8 cellular contexts compared by ENCODE assay signal in genomic region chr21:45011911-45012660, GRCh38.
DNase-seq lines count a peak whose midpoint lies in the region; ATAC-seq and TF ChIP-seq lines count a peak whose summit lies in the region.

No MANE protein-coding gene starts in this region.

- H2BK20ac ChIP-seq in IMR-90 (ENCODE audit: low read depth, low read length) = peak overlapping the region; percentile 100

- H3K23ac ChIP-seq in IMR-90 (ENCODE audit: low read depth, low read length) = peak overlapping the region; percentile 91

- H3K36me3 ChIP-seq in IMR-90 (ENCODE audit: control insufficient read depth, insufficient read depth, low read length) (no peaks in the 10 kb centered on the region), endodermal cell (ENCODE audit: control insufficient read depth, insufficient read depth, low read length) (no peaks in the 10 kb centered on the region)

- H3K27me3 ChIP-seq in IMR-90 (ENCODE audit: control insufficient read depth, insufficient read depth, low read length) (no peaks in the 10 kb centered on the region), endodermal cell (ENCODE audit: control insufficient read depth, insufficient read depth, low read length, poor library complexity, severe bottlenecking) (peaks cover 13% of the 10 kb centered on the region)

- peak; percentile 2; the same call in 1 of the 2 replicates for TF ChIP-seq CTCF in AG09319 (IDR thresholded peaks at IDR 0.05; ENCODE audit: low read depth, low read length)
- TF ChIP-seq CTCF in IMR-90 (conservative IDR thresholded peaks at IDR 0.05; ENCODE audit: low read depth, low read length) = no peak; the same call in 1 of the 2 replicates
- TF ChIP-seq CTCF in endodermal cell (conservative IDR thresholded peaks at IDR 0.05) = peak; percentile 58

- peak overlapping the region; percentile 92 for H3K14ac ChIP-seq in IMR-90 (replicated peaks; ENCODE audit: low read depth, low read length)

- H2BK120ac ChIP-seq in IMR-90 (ENCODE audit: low read depth, low read length) = peak overlapping the region; percentile 100

- peak overlapping the region; percentile 97 for H2AK9ac ChIP-seq in IMR-90 (replicated peaks; ENCODE audit: low read depth, low read length, poor library complexity)

- DNase-seq in AG09319 (ENCODE audit: extremely low read depth, low read depth) (peak; percentile 49), IMR-90 (peak; percentile 94), endodermal cell (peak; percentile 96), myocyte (ENCODE audit: low read depth) (peak; percentile 89), NCI-H2081 treated with DMSO at 0.1 percent for 48 hours (lab: John Stamatoyannopoulos, UW) (no peak)
- no peak for DNase-seq in activated CD4-positive, alpha-beta T cell treated with anti-CD3 and anti-CD28 coated beads, Interleukin-2, amount 50 U/mL, for 1 hour

- H3K9ac ChIP-seq in IMR-90 (ENCODE audit: low read depth, low read length) (peak overlapping the region; percentile 70), endodermal cell (ENCODE audit: extremely low read depth, low read length, poor library complexity, severe bottlenecking) (peak overlapping the region; percentile 19)

- no peak overlapping the region for H3K4me3 ChIP-seq in IMR-90 (ENCODE audit: insufficient read depth, low read depth, low read length)
- no peak overlapping the region for H3K4me3 ChIP-seq in endodermal cell (ENCODE audit: low read length)

- H3K56ac ChIP-seq in IMR-90 (ENCODE audit: extremely low read depth, insufficient read depth, low read length) = peak overlapping the region; percentile 95

- peak overlapping the region; percentile 97 to 98 for H4K8ac ChIP-seq in IMR-90 (ENCODE audit: low read depth in 2 of 2, low read length in 2 of 2)

- peaks cover 17% of the 10 kb centered on the region for H3K9me1 ChIP-seq in IMR-90 (ENCODE audit: insufficient read depth, low read length)

- dilution Hi-C loops in IMR-90 (cut with HindIII; ENCODE audit: low sequenced_read_pairs, unreplicated experiment) = no loop called here

- POLR2A ChIA-PET in IMR-90 (lab: Charles Lee; ENCODE audit: unreplicated experiment) = interaction anchor here (1.0 kb wide), 1 partner anchor 9 kb away, joined by 3 read pairs; no protein-coding TSS in a partner anchor

- 59% methylated on average over 15 of the region's 30 CpGs; no CpG with 5 or more reads in 1 of the 2 experiments for WGBS in IMR-90 (ENCODE audit: extremely low coverage in 2 of 2, insufficient read length in 1 of 2), 2 experiments
- 46 to 59% methylated on average over 23 to 30 of the region's 30 CpGs for WGBS in endodermal cell (ENCODE audit: insufficient coverage in 1 of 2, insufficient read length in 1 of 2), 2 experiments

- H3K36me3 Mint-ChIP-seq in endodermal cell (ENCODE audit: low read depth) = no peaks in the 10 kb centered on the region

- H3K9me3 Mint-ChIP-seq in endodermal cell = no peaks in the 10 kb centered on the region

- peak overlapping the region; percentile 100 for H2AK5ac ChIP-seq in IMR-90 (ENCODE audit: low read depth, low read length)

- H3K9me3 ChIP-seq in IMR-90 (ENCODE audit: control insufficient read depth, insufficient read depth, low read length) = peaks cover 3% of the 10 kb centered on the region
- H3K9me3 ChIP-seq in endodermal cell (ENCODE audit: control insufficient read depth, low read length) = no peaks in the 10 kb centered on the region

- in situ Hi-C loops in IMR-90 (cut with MboI; ENCODE audit: low sequenced_read_pairs) = no loop called here

- TF ChIP-seq POLR2A in IMR-90 (IDR thresholded peaks at IDR 0.05; ENCODE audit: low read depth, low read length) = no peak

- intact Hi-C loops in IMR-90 (cut with micrococcal nuclease) = no loop called here

- peak overlapping the region; percentile 100 for H4K91ac ChIP-seq in IMR-90 (ENCODE audit: insufficient read depth, low read depth, low read length)

- peaks cover 2 to 17% of the 10 kb centered on the region in 2 experiments; a peak in 2 of 4 replicates for H3K79me1 ChIP-seq in IMR-90 (ENCODE audit: low read depth in 1 of 2, low read length in 2 of 2)

- H3K27ac Mint-ChIP-seq in endodermal cell = peak overlapping the region; percentile 98

- H3K27me3 Mint-ChIP-seq in endodermal cell (ENCODE audit: insufficient read depth) = peaks cover 21% of the 10 kb centered on the region

- H3K4me1 ChIP-seq in IMR-90 (ENCODE audit: control insufficient read depth, insufficient read depth, low read length) (peaks cover 22% of the 10 kb centered on the region), endodermal cell (ENCODE audit: control insufficient read depth, insufficient read depth, low read length) (peaks cover 8% of the 10 kb centered on the region)

- BruUV-seq in IMR-90 (replicated peaks; lab: Mats Ljungman, UMichigan) = no TSS peak

- CTCF ChIA-PET in IMR-90 (lab: Yijun Ruan, JAX) = interaction anchor here (1.0 kb wide), 1 partner anchor 62 kb away, joined by 3 read pairs; no protein-coding TSS in a partner anchor

- peak; percentile 23; the same call in 1 of the 2 replicates for TF ChIP-seq RAD21 in IMR-90 (IDR thresholded peaks at IDR 0.05; ENCODE audit: low read length)

- H3K4me2 ChIP-seq in IMR-90 (ENCODE audit: low read depth, low read length) = peak overlapping the region; percentile 8; the same call in 1 of the 2 replicates

- ATAC-seq in IMR-90 (ENCODE audit: low read depth) (peak; percentile 90), GM18858 (IDR thresholded peaks at IDR 0.05; ENCODE audit: unreplicated experiment) (no peak), GM18498 (IDR thresholded peaks at IDR 0.05; ENCODE audit: unreplicated experiment) (no peak)

- H2BK5ac ChIP-seq in IMR-90 (ENCODE audit: low read depth, low read length, poor library complexity, severe bottlenecking) = peak overlapping the region; percentile 99

- H4K20me1 ChIP-seq in IMR-90 (ENCODE audit: insufficient read depth, low read length) = no peaks in the 10 kb centered on the region

- peak overlapping the region; percentile 99 for H3K4ac ChIP-seq in IMR-90 (ENCODE audit: low read depth, low read length)

- H2AFZ ChIP-seq in IMR-90 (replicated peaks; ENCODE audit: low read length, poor library complexity) = peak overlapping the region; percentile 88

- peaks cover 19% of the 10 kb centered on the region for H3K4me1 Mint-ChIP-seq in endodermal cell

- peak overlapping the region; percentile 79 for H4K5ac ChIP-seq in IMR-90 (ENCODE audit: low read depth, low read length)

- H3K27ac ChIP-seq in IMR-90 (ENCODE audit: insufficient read depth, low read length) = peak overlapping the region; percentile 94
- H3K27ac ChIP-seq in endodermal cell (ENCODE audit: low read depth, low read length) = no peak overlapping the region

- H2BK15ac ChIP-seq in IMR-90 (ENCODE audit: low read depth, low read length) = peak overlapping the region; percentile 98

- H3K4me3 Mint-ChIP-seq in endodermal cell = peak overlapping the region; percentile 33

- peak overlapping the region; percentile 39 for H3K18ac ChIP-seq in IMR-90 (ENCODE audit: low read depth, low read length)

TF ChIP-seq in IMR-90, 13 proteins besides CTCF, POLR2A, EP300 and RAD21:
- TF ChIP-seq CHD1 (IDR thresholded peaks at IDR 0.05; ENCODE audit: low read depth, low read length) = no peak
- no peak for TF ChIP-seq NFE2L2 (IDR thresholded peaks at IDR 0.05; ENCODE audit: low read depth, low read length)
- TF ChIP-seq FOS (IDR thresholded peaks at IDR 0.05; ENCODE audit: low read depth, low read length) = peak; percentile 85
- peak; percentile 92 for TF ChIP-seq MAZ (IDR thresholded peaks at IDR 0.05; ENCODE audit: borderline replicate concordance, low read depth, low read length)
- no peak for TF ChIP-seq MAFK (IDR thresholded peaks at IDR 0.05; ENCODE audit: low read depth, low read length)
- TF ChIP-seq USF2 (IDR thresholded peaks at IDR 0.05; ENCODE audit: low read depth, low read length) = peak; percentile 81
- peak; percentile 30 for TF ChIP-seq RCOR1 (IDR thresholded peaks at IDR 0.05; ENCODE audit: insufficient replicate concordance, low read length)
- TF ChIP-seq BHLHE40 (IDR thresholded peaks at IDR 0.05; ENCODE audit: low read depth, low read length) = peak; percentile 11; the same call in 1 of the 2 replicates
- no peak for TF ChIP-seq MXI1 (IDR thresholded peaks at IDR 0.05; ENCODE audit: borderline replicate concordance, low read depth, low read length)
- no peak for TF ChIP-seq RFX5 (IDR thresholded peaks at IDR 0.05; ENCODE audit: low read depth, low read length)
- TF ChIP-seq CEBPB (IDR thresholded peaks at IDR 0.05; ENCODE audit: low read depth, low read length) = peak; percentile 95
- peak; percentile 19; the same call in 1 of the 2 replicates for TF ChIP-seq SMC3 (IDR thresholded peaks at IDR 0.05; ENCODE audit: low read depth, low read length)
- TF ChIP-seq ELK1 (IDR thresholded peaks at IDR 0.05; ENCODE audit: borderline replicate concordance, low read depth, low read length) = no peak
TF ChIP-seq in IMR-90: peak in this region for 7.

Comparison
In these comparisons a context has a peak if more than half of its experiments do, and no peak if none do; other contexts are left out.
1. DNase-seq: peak in AG09319 (single experiment), IMR-90 (single experiment), endodermal cell (single experiment) and myocyte (single experiment); none in NCI-H2081 treated with DMSO at 0.1 percent for 48 hours (single experiment) and activated CD4-positive, alpha-beta T cell treated with anti-CD3 and anti-CD28 coated beads, Interleukin-2, amount 50 U/mL, for 1 hour (single experiment).